11 cellular contexts compared by ENCODE assay signal in the genomic region with DNA sequence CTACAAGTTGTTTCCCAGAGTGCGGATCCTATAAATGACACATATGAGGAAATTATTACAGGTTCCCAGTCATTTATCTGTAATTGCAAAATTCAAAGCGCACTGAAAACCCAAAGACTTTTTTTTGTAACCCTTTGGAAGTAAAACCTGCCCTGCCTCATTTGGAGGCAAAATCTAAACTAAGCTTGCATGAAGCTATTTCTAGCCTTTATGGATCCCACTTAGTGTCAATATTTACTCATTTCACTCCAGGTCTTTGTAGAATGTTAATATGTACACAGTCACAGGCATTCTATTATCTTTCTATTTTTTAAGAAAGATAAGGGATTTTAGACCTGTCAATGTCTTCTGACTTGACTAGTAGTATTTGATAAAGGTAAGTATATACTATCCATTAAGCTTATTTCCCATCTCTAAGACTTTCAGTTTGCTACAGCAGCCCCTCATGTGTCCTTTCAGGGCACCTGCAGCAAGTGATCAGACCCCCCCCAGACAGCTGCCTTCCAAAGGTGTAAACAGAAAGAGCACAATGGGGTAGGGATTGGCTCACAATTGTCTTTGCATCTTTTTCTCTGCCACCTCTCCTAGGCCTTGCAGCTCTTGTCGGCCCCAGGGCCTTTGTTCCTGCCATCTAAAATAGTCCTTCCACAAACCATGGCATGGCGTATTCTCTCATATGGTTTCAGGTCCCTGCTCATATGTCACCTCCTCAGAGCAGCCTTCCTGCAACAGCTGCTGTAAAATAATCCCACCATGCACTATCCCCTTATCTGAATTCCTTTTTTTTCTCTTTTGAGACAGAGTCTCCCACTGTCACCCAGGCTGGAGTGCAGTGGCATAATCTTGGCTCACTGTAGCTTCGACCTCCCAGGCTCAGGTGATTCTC. TPM values are rescaled to one million over a fixed set of nuclear protein-coding genes. Genes with fewer than 3 reads are reported as not detected.
DNase-seq lines count a peak whose midpoint lies in the region; ATAC-seq, FAIRE-seq and TF ChIP-seq lines count a peak whose summit lies in the region.
"Had no signal": no experiment of that assay in that cellular context is flagged by ENCODE, and none has a peak within 500 bp of the region (broad histone marks: within the 10 kb centered on the region; RNA-seq: fewer than 3 reads in every experiment).

No MANE protein-coding gene starts in this region.

- 39% methylated on average over 5 of the region's 5 CpGs for WGBS in K562 (ENCODE audit: insufficient coverage, low coverage, missing lambda C conversion rate)

- intact Hi-C loops in K562 (cut with micrococcal nuclease), result loop anchor here (5.0 kb wide), 3 partner anchors 42 to 872 kb away; no protein-coding TSS in a partner anchor

- TF ChIP-seq POLR2A in K562 (conservative IDR thresholded peaks at IDR 0.05), result no peak

- BruUV-seq in K562 (replicated peaks; lab: Mats Ljungman, UMichigan), result no TSS peak

- peaks cover 6% of the 10 kb centered on the region for H3K9me3 Mint-ChIP-seq in T-helper 1 cell treated with Interleukin-12 subunit alpha and Interleukin-12 subunit beta and Interleukin-4 antibody, amounts not matched to agents 30 μg/mL and 1 μg/mL, for 36 hours

- H3K4me1 ChIP-seq in K562 (replicated peaks in 1 of 2; ENCODE audit: control insufficient read depth in 2 of 2, insufficient read depth in 2 of 2, low read length in 2 of 2) (peaks cover 17 to 22% of the 10 kb centered on the region in 2 experiments), parathyroid adenoma (peaks cover 34% of the 10 kb centered on the region)

- peaks cover 12% of the 10 kb centered on the region for H4K20me1 ChIP-seq in K562 (replicated peaks; ENCODE audit: control insufficient read depth, insufficient read depth, low read length)

- in situ Hi-C loops in K562 (cut with MboI), result loop anchor here (5.0 kb wide), 1 partner anchor 172 kb away; no protein-coding TSS in a partner anchor

- TF ChIP-seq RAD21 in K562 (CRISPR knock-in tag; conservative IDR thresholded peaks at IDR 0.05 in 1 of 2, IDR thresholded peaks at IDR 0.05 in 1 of 2), result no peak

- H3K4me3 Mint-ChIP-seq in T-helper 1 cell treated with Interleukin-12 subunit alpha and Interleukin-12 subunit beta and Interleukin-4 antibody, amounts not matched to agents 30 μg/mL and 1 μg/mL, for 36 hours, result peak overlapping the region; percentile 25

- no peak for DNase-seq in T-helper 1 cell
- peak; percentile 9 for DNase-seq in NCI-H2029 treated with DMSO at 0.1 percent for 48 hours (lab: John Stamatoyannopoulos, UW)
- no peak for DNase-seq in K562 (ENCODE audit: extremely low read depth in 1 of 4, low spot score in 3 of 4)
- no peak for DNase-seq in mucosa of gallbladder (ENCODE audit: low spot score)
- DNase-seq in NCI-H2196 (lab: John Stamatoyannopoulos, UW; ENCODE audit: unreplicated experiment), result no peak
- no peak for DNase-seq in stimulated activated CD4-positive, alpha-beta T cell treated with anti-CD3 and anti-CD28 coated beads, Interleukin-2, amount 100 ng/mL, for 24 hours
- DNase-seq: activated CD4-positive, alpha-beta T cell treated with anti-CD3 and anti-CD28 coated beads, Interleukin-2, amount 50 U/mL, for 48 hours; small intestine; upper lobe of left lung had no signal

- H3K9me3 ChIP-seq in K562 (replicated peaks; ENCODE audit: control insufficient read depth, insufficient read depth, low read depth, low read length) (no peaks in the 10 kb centered on the region), parathyroid adenoma (ENCODE audit: control insufficient read depth, low read length) (no peaks in the 10 kb centered on the region)
- H3K9me3 ChIP-seq: upper lobe of left lung had no signal

- TF ChIP-seq EP300 in K562 (IDR thresholded peaks at IDR 0.05; ENCODE audit: low read length), result no peak

- no peaks in the 10 kb centered on the region for H3K36me3 ChIP-seq in K562 (ENCODE audit: control insufficient read depth, insufficient read depth, low read length)
- no peaks in the 10 kb centered on the region for H3K36me3 ChIP-seq in parathyroid adenoma (ENCODE audit: control insufficient read depth, insufficient read depth, low read length)
- H3K36me3 ChIP-seq: upper lobe of left lung had no signal

- H3K79me2 ChIP-seq in K562 (ENCODE audit: control insufficient read depth, insufficient read depth, low read length) (peaks cover 32% of the 10 kb centered on the region), parathyroid adenoma (peaks cover 19% of the 10 kb centered on the region)

- H3K4me3 ChIP-seq in K562, result no peak overlapping the region
- no peak overlapping the region for H3K4me3 ChIP-seq in parathyroid adenoma (ENCODE audit: low read depth, low read length)

- peaks cover 3 to 34% of the 10 kb centered on the region in 2 experiments; a peak in 3 of 5 replicates for H3K27me3 ChIP-seq in K562 (ENCODE audit: control insufficient read depth in 2 of 2, insufficient read depth in 2 of 2, low read length in 2 of 2)
- H3K27me3 ChIP-seq in parathyroid adenoma (ENCODE audit: control insufficient read depth, insufficient read depth, low read length), result no peaks in the 10 kb centered on the region
- H3K27me3 ChIP-seq: upper lobe of left lung had no signal

- H3K27ac Mint-ChIP-seq in T-helper 1 cell treated with Interleukin-12 subunit alpha and Interleukin-12 subunit beta and Interleukin-4 antibody, amounts not matched to agents 30 μg/mL and 1 μg/mL, for 36 hours, result no peak overlapping the region

- no peak for FAIRE-seq in K562 (lab: Jason Lieb, UNC)
- FAIRE-seq: small intestine had no signal

- TF ChIP-seq CTCF in K562 (IDR thresholded peaks at IDR 0.05 in 2 of 3, conservative IDR thresholded peaks at IDR 0.05 in 1 of 3; ENCODE audit: insufficient read depth in 2 of 3, low read depth in 1 of 3, low read length in 3 of 3) (no peak), parathyroid adenoma (IDR thresholded peaks at IDR 0.05) (no peak)

- no peaks in the 10 kb centered on the region for H3K36me3 Mint-ChIP-seq in T-helper 1 cell treated with Interleukin-12 subunit alpha and Interleukin-12 subunit beta and Interleukin-4 antibody, amounts not matched to agents 30 μg/mL and 1 μg/mL, for 36 hours (ENCODE audit: low read depth)

- no peak for ATAC-seq in K562

- H3K9ac ChIP-seq in K562 (ENCODE audit: insufficient read depth in 1 of 2, low read depth in 2 of 2, low read length in 2 of 2) (no peak overlapping the region), parathyroid adenoma (no peak overlapping the region)

- H3K27ac ChIP-seq in K562 (ENCODE audit: extremely low read depth, low read depth, low read length) (no peak overlapping the region), parathyroid adenoma (peak overlapping the region; percentile 90)

- POLR2A ChIA-PET in K562 (lab: Yijun Ruan, JAX), result interaction anchor here (0.6 to 0.8 kb wide), 3 partner anchors 14 to 1680 kb away, joined by 3 to 5 read pairs (median 4); no protein-coding TSS in a partner anchor

- no peak overlapping the region for H2AFZ ChIP-seq in K562 (ENCODE audit: low read depth, low read length)
- peak overlapping the region; percentile 92 for H2AFZ ChIP-seq in parathyroid adenoma

- CTCF ChIA-PET in K562 (lab: Yijun Ruan, JAX; ENCODE audit: low intra/inter-chr PET ratio), result interaction anchor here (0.9 kb wide), 1 partner anchor 173 kb away, joined by 3 read pairs; no protein-coding TSS in a partner anchor

- H3K4me2 ChIP-seq in K562 (ENCODE audit: insufficient read depth, low read length) (no peak overlapping the region), parathyroid adenoma (ENCODE audit: low read length) (peak overlapping the region; percentile 64)

- no peaks in the 10 kb centered on the region for H3K9me1 ChIP-seq in K562 (ENCODE audit: control insufficient read depth, insufficient read depth, low read length)

- peaks cover 16% of the 10 kb centered on the region for H3K4me1 Mint-ChIP-seq in T-helper 1 cell treated with Interleukin-12 subunit alpha and Interleukin-12 subunit beta and Interleukin-4 antibody, amounts not matched to agents 30 μg/mL and 1 μg/mL, for 36 hours (ENCODE audit: low read depth)

- H3K27me3 Mint-ChIP-seq in T-helper 1 cell treated with Interleukin-12 subunit alpha and Interleukin-12 subunit beta and Interleukin-4 antibody, amounts not matched to agents 30 μg/mL and 1 μg/mL, for 36 hours (ENCODE audit: low read depth), result peaks cover 8% of the 10 kb centered on the region

RNA-seq across cellular contexts. Expression of gene REPS1, which starts 1.3 kb away (rescaled TPM):
- total RNA-seq in K562 (2011; cell fraction: chromatin; rRNA removed; ENCODE audit: low replicate concordance), result 31.0 and 93.7 TPM in 2 replicates
- 14.3 and 16.2 TPM in 2 replicates for total RNA-seq in K562 (2011; cell fraction: nucleolus; rRNA removed)
- 25.8 and 46.0 TPM in 2 replicates for total RNA-seq in K562 (2011; cell fraction: nucleoplasm; rRNA removed)
- total RNA-seq in K562 (2014; rRNA removed), result 18.3 and 23.2 TPM in 2 replicates
- 31.2 and 32.5 TPM in 2 replicates for total RNA-seq in K562 (2014; rRNA removed; fragmentation: Illumina TruSeq; extraction: Trizol)
- 32.9 and 34.6 TPM in 2 replicates for total RNA-seq in K562 (2015; rRNA removed; fragmentation: Illumina TruSeq; extraction: Trizol)
- total RNA-seq in K562 (2021), result 29.3 and 30.0 TPM in 2 replicates
- polyA plus RNA-seq in K562 (2011; rRNA removed), result 27.8 and 30.8 TPM in 2 replicates
- polyA plus RNA-seq in K562 (2011; cell fraction: cytosol; rRNA removed), result 17.3 and 19.5 TPM in 2 replicates
- polyA plus RNA-seq in K562 (2011; cell fraction: nucleus; rRNA removed), result 27.8 and 28.9 TPM in 2 replicates
- 24.6 and 32.3 TPM in 2 replicates for polyA plus RNA-seq in K562 (2012)
- polyA plus RNA-seq in K562 (2014; fragmentation: Illumina TruSeq; extraction: Trizol), result 30.5 and 36.0 TPM in 2 replicates
- 10 to 100 TPM in 1 of 2 experiments, 1 to 10 TPM in 1; 7.9 to 11.4 TPM for polyA plus RNA-seq in K562 (2014; fragmentation: Nextera tagmentation; extraction: Ambion mirVana)
- polyA plus RNA-seq in K562 (2014; rRNA removed), result 20.5 and 23.3 TPM in 2 replicates
- polyA minus RNA-seq in K562 (2011; rRNA and poly(A)+ RNA removed), result 46.6 and 46.9 TPM in 2 replicates
- 14.6 and 43.4 TPM in 2 replicates for polyA minus RNA-seq in K562 (2011; cell fraction: cytosol; rRNA and poly(A)+ RNA removed)
- 19.9 and 37.9 TPM in 2 replicates for polyA minus RNA-seq in K562 (2011; cell fraction: nucleus; rRNA and poly(A)+ RNA removed)
- total RNA-seq in mucosa of gallbladder, result 36.7 TPM

RNA-seq across cellular contexts. Expression of gene ABRACL, which starts 39.2 kb away (rescaled TPM):
- total RNA-seq in K562 (2011; cell fraction: chromatin; rRNA removed; ENCODE audit: low replicate concordance), result 1.1 TPM in 1 of 2 replicates, not detected in the other
- not detected in 2 replicates for total RNA-seq in K562 (2011; cell fraction: nucleolus; rRNA removed)
- not detected in 2 replicates for total RNA-seq in K562 (2011; cell fraction: nucleoplasm; rRNA removed)
- total RNA-seq in K562 (2014; rRNA removed) (0.98 and 1.4 TPM in 2 replicates), K562 (2014; rRNA removed; fragmentation: Illumina TruSeq; extraction: Trizol) (1.9 and 2.1 TPM in 2 replicates), K562 (2015; rRNA removed; fragmentation: Illumina TruSeq; extraction: Trizol) (2.0 and 2.3 TPM in 2 replicates), K562 (2021) (1.4 and 1.5 TPM in 2 replicates), mucosa of gallbladder (30.9 TPM)
- polyA plus RNA-seq in K562 (2011; rRNA removed) (3.0 and 6.1 TPM in 2 replicates), K562 (2014; fragmentation: Illumina TruSeq; extraction: Trizol) (1.6 TPM in 2 replicates), K562 (2014; fragmentation: Nextera tagmentation; extraction: Ambion mirVana) (1 to 10 TPM; 3.8 to 5.2 TPM), K562 (2014; rRNA removed) (1.1 and 1.3 TPM in 2 replicates)
- polyA plus RNA-seq in K562 (2011; cell fraction: cytosol; rRNA removed), result 1.2 and 4.4 TPM in 2 replicates
- polyA plus RNA-seq in K562 (2011; cell fraction: nucleus; rRNA removed), result 0.21 and 1.4 TPM in 2 replicates
- 3.2 and 3.4 TPM in 2 replicates for polyA plus RNA-seq in K562 (2012)
- polyA minus RNA-seq in K562 (2011; rRNA and poly(A)+ RNA removed), result 1.4 and 5.4 TPM in 2 replicates
- 1.7 and 2.8 TPM in 2 replicates for polyA minus RNA-seq in K562 (2011; cell fraction: cytosol; rRNA and poly(A)+ RNA removed)
- polyA minus RNA-seq in K562 (2011; cell fraction: nucleus; rRNA and poly(A)+ RNA removed), result 0.89 TPM in 1 of 2 replicates, not detected in the other
